ENCODE assay signal across 19 cellular contexts in the genomic region with DNA sequence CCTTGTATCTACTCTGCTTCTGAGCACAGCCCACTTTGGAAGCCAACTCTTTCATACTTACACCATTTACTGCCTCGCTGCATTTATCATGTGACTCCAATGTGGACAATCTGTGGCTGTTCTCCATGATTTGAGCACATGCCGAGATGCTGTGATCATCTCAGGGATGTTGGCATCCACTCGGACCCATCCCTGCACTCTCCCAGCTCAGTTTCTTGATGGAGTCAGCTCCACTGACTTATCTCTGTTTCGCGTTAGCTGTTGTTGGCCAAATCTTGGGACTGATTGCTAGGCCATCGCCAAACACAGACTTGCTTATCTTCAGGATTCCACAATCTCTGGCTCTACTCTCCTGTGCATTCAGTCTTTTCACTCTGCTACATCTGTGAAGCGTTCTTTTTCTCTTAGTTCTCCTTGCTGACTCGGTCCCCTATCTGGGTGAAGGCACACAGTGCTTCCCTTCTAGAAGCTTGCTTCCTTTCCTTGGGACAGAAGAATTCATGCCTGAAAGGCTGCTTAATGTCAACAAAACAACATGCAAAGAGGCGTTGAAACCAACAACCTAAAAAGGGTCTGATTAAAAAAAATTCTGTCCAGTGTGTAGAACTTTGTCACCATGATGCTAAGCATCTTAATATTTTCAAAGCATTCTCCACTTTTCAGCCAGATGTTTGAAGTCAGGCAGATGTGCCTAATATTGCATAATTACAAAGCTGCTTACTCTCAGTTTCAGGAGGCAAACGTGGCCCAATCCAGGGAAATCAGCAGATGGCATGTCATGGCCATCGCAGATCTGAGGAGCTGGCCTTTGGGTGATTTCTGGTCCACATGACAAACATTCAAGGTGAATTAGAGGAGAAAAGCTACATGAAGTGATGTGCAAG.
"Had no signal": no experiment of that assay in that cellular context is flagged by ENCODE, and none has a peak within 500 bp of the region (broad histone marks: within the 10 kb centered on the region; RNA-seq: fewer than 3 reads in every experiment).

No MANE protein-coding gene starts in this region.

- H3K27ac Mint-ChIP-seq: activated CD4-positive, alpha-beta T cell treated with anti-CD3 and anti-CD28 coated beads, Interleukin-2, amount 10 ng/mL, durations not matched to agents 7 days and 5 days; activated naive CD8-positive, alpha-beta T cell; activated T-cell treated with anti-CD3 and anti-CD28 coated beads, Interleukin-2, amount 50 U/mL, for 72 hours; dendritic cell treated with granulocyte-macrophage colony-stimulating factor and Interleukin-4, amounts not matched to agents 40 ng/mL and 50 ng/mL, for 4 days; naive B cell; neural progenitor cell; T-helper 2 cell treated with Interferon-gamma antibody and Interleukin-4, amounts not matched to agents 5 μg/mL and 100 μg/mL, for 36 hours had no signal

- H3K36me3 Mint-ChIP-seq: activated naive CD8-positive, alpha-beta T cell; naive B cell; neural progenitor cell had no signal

- H3K36me3 ChIP-seq: lower lobe of right lung, neural progenitor cell, ovary, thoracic aorta had no signal

- H3K27me3 Mint-ChIP-seq: activated CD4-positive, alpha-beta T cell treated with anti-CD3 and anti-CD28 coated beads, Interleukin-2, amount 10 ng/mL, durations not matched to agents 7 days and 5 days; dendritic cell treated with granulocyte-macrophage colony-stimulating factor and Interleukin-4, amounts not matched to agents 40 ng/mL and 50 ng/mL, for 4 days had no signal

- H3K9me3 ChIP-seq: lower lobe of right lung, ovary, thoracic aorta had no signal

- DNase-seq: activated CD4-positive, alpha-beta T cell treated with anti-CD3 and anti-CD28 coated beads, Interleukin-2, amount 10 ng/mL, durations not matched to agents 7 days and 5 days; activated CD4-positive, CD25-positive, alpha-beta regulatory T cell; activated CD8-positive, alpha-beta memory T cell treated with anti-CD3 and anti-CD28 coated beads, Interleukin-2, amount 50 U/mL, for 48 hours; activated gamma-delta T cell; activated T-cell treated with anti-CD3 and anti-CD28 coated beads, Interleukin-2, amount 50 U/mL, for 72 hours; amygdala; effector memory CD4-positive, alpha-beta T cell; hippocampal formation; kidney glomerular epithelial cell; lower lobe of right lung; naive B cell; ovary; stimulated activated CD4-positive, alpha-beta T cell treated with anti-CD3 and anti-CD28 coated beads, Interleukin-12 subunit alpha, Interleukin-12 subunit beta, amount 100 ng/mL, for 4 hours; stimulated activated CD4-positive, alpha-beta T cell treated with anti-CD3 and anti-CD28 coated beads, Interleukin-2, amount 100 ng/mL, for 24 hours had no signal

- H3K4me3 Mint-ChIP-seq: activated CD4-positive, alpha-beta T cell treated with anti-CD3 and anti-CD28 coated beads, Interleukin-2, amount 10 ng/mL, durations not matched to agents 7 days and 5 days; activated naive CD8-positive, alpha-beta T cell; activated T-cell treated with anti-CD3 and anti-CD28 coated beads, Interleukin-2, amount 50 U/mL, for 72 hours; dendritic cell treated with granulocyte-macrophage colony-stimulating factor and Interleukin-4, amounts not matched to agents 40 ng/mL and 50 ng/mL, for 4 days; naive B cell; neural progenitor cell; T-helper 2 cell treated with Interferon-gamma antibody and Interleukin-4, amounts not matched to agents 5 μg/mL and 100 μg/mL, for 36 hours had no signal

- H3K9me3 Mint-ChIP-seq: activated CD4-positive, alpha-beta T cell treated with anti-CD3 and anti-CD28 coated beads, Interleukin-2, amount 10 ng/mL, durations not matched to agents 7 days and 5 days; activated T-cell treated with anti-CD3 and anti-CD28 coated beads, Interleukin-2, amount 50 U/mL, for 72 hours; dendritic cell treated with granulocyte-macrophage colony-stimulating factor and Interleukin-4, amounts not matched to agents 40 ng/mL and 50 ng/mL, for 4 days; neural progenitor cell; T-helper 2 cell treated with Interferon-gamma antibody and Interleukin-4, amounts not matched to agents 5 μg/mL and 100 μg/mL, for 36 hours had no signal

- H3K27me3 ChIP-seq: neural progenitor cell, ovary had no signal

- H3K27ac ChIP-seq: lower lobe of right lung, neural progenitor cell, ovary, thoracic aorta had no signal

- H3K4me1 ChIP-seq: lower lobe of right lung had no signal

- ATAC-seq: activated T-cell treated with anti-CD3 and anti-CD28 coated beads, Interleukin-2, amount 50 U/mL, for 72 hours; lower lobe of right lung had no signal

- H3K4me1 Mint-ChIP-seq: activated CD4-positive, alpha-beta T cell treated with anti-CD3 and anti-CD28 coated beads, Interleukin-2, amount 10 ng/mL, durations not matched to agents 7 days and 5 days; naive B cell had no signal

- H3K4me3 ChIP-seq: lower lobe of right lung, neural progenitor cell, ovary, thoracic aorta had no signal
